In the genomic region with DNA sequence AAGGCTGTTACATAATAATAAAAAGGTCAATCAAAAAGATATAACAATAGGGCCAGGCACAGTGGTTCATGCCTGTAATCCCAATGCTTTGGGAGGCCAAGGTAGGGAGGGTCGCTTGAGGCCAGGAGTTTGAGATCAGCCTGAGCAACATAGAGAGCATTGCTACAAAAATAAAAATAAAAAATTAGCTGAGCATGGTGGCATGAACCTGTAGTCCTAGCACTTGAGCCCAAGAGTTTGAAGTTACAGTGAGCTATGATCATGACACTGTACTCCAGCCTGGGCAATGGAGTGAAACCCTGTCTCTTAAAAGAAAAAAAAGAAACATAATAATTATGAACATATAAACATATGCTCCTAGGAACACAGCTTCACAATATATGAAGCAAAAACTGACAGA, we compare ENCODE assay signal across 1 cellular context.
TF ChIP-seq lines count a peak whose summit lies in the region.

No MANE protein-coding gene starts in this region.

TF ChIP-seq in A549, 52 proteins besides CTCF, POLR2A, EP300 and RAD21 (continued from another document):
- TF ChIP-seq, protein P1, sequence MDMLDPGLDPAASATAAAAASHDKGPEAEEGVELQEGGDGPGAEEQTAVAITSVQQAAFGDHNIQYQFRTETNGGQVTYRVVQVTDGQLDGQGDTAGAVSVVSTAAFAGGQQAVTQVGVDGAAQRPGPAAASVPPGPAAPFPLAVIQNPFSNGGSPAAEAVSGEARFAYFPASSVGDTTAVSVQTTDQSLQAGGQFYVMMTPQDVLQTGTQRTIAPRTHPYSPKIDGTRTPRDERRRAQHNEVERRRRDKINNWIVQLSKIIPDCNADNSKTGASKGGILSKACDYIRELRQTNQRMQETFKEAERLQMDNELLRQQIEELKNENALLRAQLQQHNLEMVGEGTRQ (IDR thresholded peaks at IDR 0.05): no peak
- TF ChIP-seq, protein P2, sequence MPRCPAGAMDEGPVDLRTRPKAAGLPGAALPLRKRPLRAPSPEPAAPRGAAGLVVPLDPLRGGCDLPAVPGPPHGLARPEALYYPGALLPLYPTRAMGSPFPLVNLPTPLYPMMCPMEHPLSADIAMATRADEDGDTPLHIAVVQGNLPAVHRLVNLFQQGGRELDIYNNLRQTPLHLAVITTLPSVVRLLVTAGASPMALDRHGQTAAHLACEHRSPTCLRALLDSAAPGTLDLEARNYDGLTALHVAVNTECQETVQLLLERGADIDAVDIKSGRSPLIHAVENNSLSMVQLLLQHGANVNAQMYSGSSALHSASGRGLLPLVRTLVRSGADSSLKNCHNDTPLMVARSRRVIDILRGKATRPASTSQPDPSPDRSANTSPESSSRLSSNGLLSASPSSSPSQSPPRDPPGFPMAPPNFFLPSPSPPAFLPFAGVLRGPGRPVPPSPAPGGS (IDR thresholded peaks at IDR 0.05): no peak
- TF ChIP-seq CBX2 (IDR thresholded peaks at IDR 0.05; ENCODE audit: borderline replicate concordance, low read depth): no peak
